In genomic region chr22:44037519-44038370, GRCh38 we compare ENCODE assay signal across 1 cellular context.
TF ChIP-seq lines count a peak whose summit lies in the region.

No MANE protein-coding gene starts in this region.

TF ChIP-seq in HEK293, 187 proteins besides CTCF, POLR2A, EP300 and RAD21 (continued from another document and continues in another):
- TF ChIP-seq ZBTB26 (tag by site-specific recombination; optimal IDR thresholded peaks at IDR 0.05): no peak
- no peak for TF ChIP-seq ZNF202 (tag by site-specific recombination; IDR thresholded peaks at IDR 0.05; ENCODE audit: borderline replicate concordance)
- TF ChIP-seq ZNF654 (tag by site-specific recombination; IDR thresholded peaks at IDR 0.05; ENCODE audit: low read depth): no peak
- no peak for TF ChIP-seq ZFP41 (tag by site-specific recombination; IDR thresholded peaks at IDR 0.05; ENCODE audit: borderline replicate concordance)
- TF ChIP-seq ZIC2 (tag by site-specific recombination; IDR thresholded peaks at IDR 0.05): peak; percentile 43; the same call in 1 of the 2 replicates
- no peak for TF ChIP-seq HOXA7 (CRISPR knock-in tag; IDR thresholded peaks at IDR 0.05; ENCODE audit: borderline replicate concordance)
- TF ChIP-seq ZNF24 (tag by site-specific recombination; IDR thresholded peaks at IDR 0.05): peak; percentile 69
- TF ChIP-seq ZNF423 (tag by site-specific recombination; IDR thresholded peaks at IDR 0.05): no peak
- TF ChIP-seq ZNF785 (tag by site-specific recombination; IDR thresholded peaks at IDR 0.05): no peak
- no peak for TF ChIP-seq TSHZ1 (tag by site-specific recombination; IDR thresholded peaks at IDR 0.05; ENCODE audit: borderline replicate concordance)
- TF ChIP-seq MZF1 (tag by site-specific recombination; IDR thresholded peaks at IDR 0.05; ENCODE audit: borderline replicate concordance): no peak
- no peak for TF ChIP-seq ZBTB49 (tag by site-specific recombination; IDR thresholded peaks at IDR 0.05; ENCODE audit: low read depth)
- no peak for TF ChIP-seq MYNN (tag by site-specific recombination; IDR thresholded peaks at IDR 0.05; ENCODE audit: borderline replicate concordance)
- TF ChIP-seq ZNF555 (tag by site-specific recombination; conservative IDR thresholded peaks at IDR 0.05): no peak
- TF ChIP-seq ZNF16 (tag by site-specific recombination; IDR thresholded peaks at IDR 0.05; ENCODE audit: low read depth): no peak
- TF ChIP-seq WT1 (tag by site-specific recombination; IDR thresholded peaks at IDR 0.05): no peak
- 0 out of 2 replicates have a peak, but pooled peaks have one; percentile 40 for TF ChIP-seq ZBTB17 (tag by site-specific recombination; IDR thresholded peaks at IDR 0.05)
- no peak for TF ChIP-seq EGR2 (tag by site-specific recombination; IDR thresholded peaks at IDR 0.05; ENCODE audit: low read depth)
- TF ChIP-seq ZNF837 (tag by site-specific recombination; IDR thresholded peaks at IDR 0.05): no peak
- TF ChIP-seq ZBTB48 (tag by site-specific recombination; IDR thresholded peaks at IDR 0.05): no peak
- TF ChIP-seq KLF16 (tag by site-specific recombination; IDR thresholded peaks at IDR 0.05): no peak
- no peak for TF ChIP-seq ZNF704 (tag by site-specific recombination; IDR thresholded peaks at IDR 0.05)
- TF ChIP-seq ZSCAN30 (tag by site-specific recombination; IDR thresholded peaks at IDR 0.05): no peak
- no peak for TF ChIP-seq KLF7 (tag by site-specific recombination; IDR thresholded peaks at IDR 0.05; ENCODE audit: borderline replicate concordance)
- no peak for TF ChIP-seq ZNF266 (tag by site-specific recombination; IDR thresholded peaks at IDR 0.05; ENCODE audit: low read depth)
- no peak for TF ChIP-seq BCL11A (tag by site-specific recombination; IDR thresholded peaks at IDR 0.05; ENCODE audit: low read depth)
- no peak for TF ChIP-seq ZSCAN23 (tag by site-specific recombination; IDR thresholded peaks at IDR 0.05)
- TF ChIP-seq PATZ1 (tag by site-specific recombination; IDR thresholded peaks at IDR 0.05): no peak
- peak; percentile 81 for TF ChIP-seq ZNF660 (tag by site-specific recombination; IDR thresholded peaks at IDR 0.05)
- TF ChIP-seq ZNF114 (tag by site-specific recombination; IDR thresholded peaks at IDR 0.05): no peak
- no peak for TF ChIP-seq YY1 (tag by site-specific recombination; IDR thresholded peaks at IDR 0.05)
- TF ChIP-seq ZNF416 (tag by site-specific recombination; IDR thresholded peaks at IDR 0.05): no peak
- no peak for TF ChIP-seq ZNF140 (tag by site-specific recombination; IDR thresholded peaks at IDR 0.05)
- TF ChIP-seq ZNF571 (tag by site-specific recombination; IDR thresholded peaks at IDR 0.05): no peak
- TF ChIP-seq ZNF830 (tag by site-specific recombination; IDR thresholded peaks at IDR 0.05; ENCODE audit: low read depth): no peak
- no peak for TF ChIP-seq ZNF23 (tag by site-specific recombination; IDR thresholded peaks at IDR 0.05; ENCODE audit: borderline replicate concordance)
- no peak for TF ChIP-seq ZNF623 (tag by site-specific recombination; IDR thresholded peaks at IDR 0.05)
- no peak for TF ChIP-seq ZFHX2 (tag by site-specific recombination; conservative IDR thresholded peaks at IDR 0.05)
- TF ChIP-seq ZSCAN4 (tag by site-specific recombination; IDR thresholded peaks at IDR 0.05): no peak
- TF ChIP-seq ZNF175 (tag by site-specific recombination; IDR thresholded peaks at IDR 0.05): no peak
- TF ChIP-seq OVOL3 (tag by site-specific recombination; IDR thresholded peaks at IDR 0.05): no peak
- no peak for TF ChIP-seq ZNF302 (tag by site-specific recombination; IDR thresholded peaks at IDR 0.05; ENCODE audit: low read depth)
- TF ChIP-seq ZNF626 (tag by site-specific recombination; IDR thresholded peaks at IDR 0.05): no peak
- no peak for TF ChIP-seq ZNF221 (tag by site-specific recombination; IDR thresholded peaks at IDR 0.05; ENCODE audit: borderline replicate concordance)
- peak; percentile 25; the same call in 1 of the 2 replicates for TF ChIP-seq ZNF692 (tag by site-specific recombination; IDR thresholded peaks at IDR 0.05)
- peak; percentile 30 for TF ChIP-seq SETDB1 (IDR thresholded peaks at IDR 0.05; ENCODE audit: insufficient read length, low read length)
- no peak for TF ChIP-seq ZNF324 (tag by site-specific recombination; IDR thresholded peaks at IDR 0.05)
- no peak for TF ChIP-seq ZNF580 (tag by site-specific recombination; IDR thresholded peaks at IDR 0.05)
- TF ChIP-seq PRDM10 (tag by site-specific recombination; IDR thresholded peaks at IDR 0.05): no peak
